ENCODE assay signal across 8 cellular contexts in genomic region chr10:88582806-88583583, GRCh38. TPM values are rescaled to one million over a fixed set of nuclear protein-coding genes. Genes with fewer than 3 reads are reported as not detected.
DNase-seq lines count a peak whose midpoint lies in the region; ATAC-seq lines count a peak whose summit lies in the region.

TSS of gene RNLS (minus strand) at chr10:88583318.

- H3K27ac Mint-ChIP-seq in activated T-cell treated with anti-CD3 and anti-CD28 coated beads, Interleukin-2, amount 50 U/mL, for 24 hours = peak within 1 kb of the TSS; percentile 92

- H3K4me3 ChIP-seq in esophagus (ENCODE audit: low read depth in 1 of 2, low read length in 2 of 2) = peak within 1 kb of the TSS; percentile 75 to 78

- no peaks in the 10 kb centered on the region for H3K36me3 ChIP-seq in esophagus (ENCODE audit: control insufficient read depth in 2 of 2, insufficient read depth in 2 of 2, low read length in 1 of 2)

- H3K27me3 Mint-ChIP-seq in activated T-cell treated with anti-CD3 and anti-CD28 coated beads, Interleukin-2, amount 50 U/mL, for 24 hours = peaks cover 4% of the 10 kb centered on the region

- ATAC-seq in GM18502 (IDR thresholded peaks at IDR 0.05; ENCODE audit: poor library complexity, unreplicated experiment) = peak; percentile 83
- peak; percentile 88 for ATAC-seq in HG02884 (IDR thresholded peaks at IDR 0.05; ENCODE audit: unreplicated experiment)

- H3K4me3 Mint-ChIP-seq in activated T-cell treated with anti-CD3 and anti-CD28 coated beads, Interleukin-2, amount 50 U/mL, for 24 hours = peak within 1 kb of the TSS; percentile 80

- H3K9me3 Mint-ChIP-seq in activated T-cell treated with anti-CD3 and anti-CD28 coated beads, Interleukin-2, amount 50 U/mL, for 24 hours = peaks cover 4% of the 10 kb centered on the region

- H3K4me1 ChIP-seq in esophagus (ENCODE audit: control insufficient read depth in 2 of 2, insufficient read depth in 2 of 2, low read length in 1 of 2) = peaks cover 0 to 3% of the 10 kb centered on the region in 2 donors

- H3K27ac ChIP-seq in esophagus (ENCODE audit: low read depth in 2 of 2, low read length in 1 of 2) = peak within 1 kb of the TSS; percentile 90 to 92

- H3K36me3 Mint-ChIP-seq in activated T-cell treated with anti-CD3 and anti-CD28 coated beads, Interleukin-2, amount 50 U/mL, for 24 hours (ENCODE audit: low read depth) = no peaks in the 10 kb centered on the region

- 3 to 5% methylated on average over 63 of the region's 63 CpGs for WGBS in esophagus, 2 donors

- H3K4me1 Mint-ChIP-seq in activated T-cell treated with anti-CD3 and anti-CD28 coated beads, Interleukin-2, amount 50 U/mL, for 24 hours (ENCODE audit: low read depth) = peaks cover 17% of the 10 kb centered on the region

- no peaks in the 10 kb centered on the region for H3K27me3 ChIP-seq in esophagus (ENCODE audit: control insufficient read depth in 1 of 2, insufficient read depth in 2 of 2, low read length in 2 of 2)

- no peaks in the 10 kb centered on the region for H3K9me3 ChIP-seq in esophagus (ENCODE audit: control insufficient read depth in 2 of 2, insufficient read depth in 1 of 2, low read depth in 1 of 2, low read length in 1 of 2)

- DNase-seq in NCI-H510A (lab: John Stamatoyannopoulos, UW) (peak; percentile 55), mucosa of gallbladder (ENCODE audit: low spot score) (peak; percentile 76), NCI-H128 (lab: John Stamatoyannopoulos, UW; ENCODE audit: unreplicated experiment) (no peak)
- peak; percentile 86 for DNase-seq in activated T-cell treated with anti-CD3 and anti-CD28 coated beads, Interleukin-2, amount 50 U/mL, for 24 hours
- peak; percentile 48 to 54 for DNase-seq in stimulated activated CD8-positive, alpha-beta memory T cell treated with anti-CD3 and anti-CD28 coated beads, Interleukin-2, amount 100 ng/mL, for 48 hours (ENCODE audit: low read depth in 2 of 2)

RNA-seq across cellular contexts. Expression of gene RNLS, which starts in this region (rescaled TPM):
- 1 to 10 TPM; 3.3 to 6.7 TPM for polyA plus RNA-seq in esophagus
- 14.6 TPM for total RNA-seq in mucosa of gallbladder
